8 cellular contexts compared by ENCODE assay signal in the genomic region with DNA sequence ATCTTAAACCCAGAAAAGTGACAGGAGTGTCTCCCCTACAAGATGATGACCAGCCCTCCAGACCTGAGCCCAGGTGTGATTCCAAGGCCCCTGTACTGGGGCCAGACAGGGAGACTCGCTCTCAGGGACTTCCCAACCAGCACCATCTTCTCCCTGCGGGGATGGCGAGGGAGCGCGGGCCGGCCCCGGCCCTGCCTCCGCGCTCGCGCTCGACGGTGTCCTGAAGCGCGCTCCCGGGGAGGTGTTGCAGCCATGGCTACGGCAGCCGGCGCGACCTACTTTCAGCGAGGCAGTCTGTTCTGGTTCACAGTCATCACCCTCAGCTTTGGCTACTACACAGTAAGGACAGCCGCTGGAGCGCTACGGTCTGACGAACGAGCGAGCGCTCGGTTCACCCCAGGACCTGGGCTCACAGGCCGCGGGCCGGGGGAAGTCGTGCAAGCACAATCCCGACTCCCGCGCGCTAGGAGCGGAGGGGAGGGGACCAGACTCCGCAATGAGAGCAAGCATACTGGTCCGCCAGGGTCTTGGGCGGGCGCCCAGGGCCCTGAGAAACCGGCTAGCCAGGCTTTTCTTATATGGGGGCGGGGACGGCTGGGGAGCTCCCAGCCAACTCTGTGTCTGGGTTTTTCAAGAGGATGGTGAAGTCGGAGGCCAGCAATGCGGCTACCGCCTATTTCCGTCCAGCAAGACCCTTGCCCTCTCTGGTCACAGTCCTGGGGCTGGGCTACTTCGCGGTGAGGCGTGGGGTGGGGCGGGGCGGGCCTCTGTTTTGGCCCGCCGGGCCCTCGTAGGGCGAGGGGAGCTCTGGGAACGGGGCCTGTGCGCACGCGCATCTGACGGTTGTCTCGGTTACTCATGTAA. TPM values are rescaled to one million over a fixed set of nuclear protein-coding genes. Genes with fewer than 3 reads are reported as not detected.
A peak's percentile ranks its signal among the peaks of the same experiment; 100 is the strongest.
DNase-seq lines count a peak whose midpoint lies in the region; ATAC-seq and TF ChIP-seq lines count a peak whose summit lies in the region.

A gene with protein sequence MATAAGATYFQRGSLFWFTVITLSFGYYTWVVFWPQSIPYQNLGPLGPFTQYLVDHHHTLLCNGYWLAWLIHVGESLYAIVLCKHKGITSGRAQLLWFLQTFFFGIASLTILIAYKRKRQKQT (plus strand): TSS at position 218 of the 864 bp plus-strand sequence. CDS start 35 bp downstream, at position 253.

- peak; percentile 90 for ATAC-seq in GM21737 (IDR thresholded peaks at IDR 0.05; ENCODE audit: unreplicated experiment)
- peak; percentile 82 to 83 for ATAC-seq in naive thymus-derived CD8-positive, alpha-beta T cell
- peak; percentile 87 to 88 for ATAC-seq in stimulated activated naive B cell treated with anti-CD40 and anti-IgM and Interleukin-4, amounts not matched to agents 10 μg/mL and 1 μg/mL and 100 μg/mL, for 72 hours (replicated peaks)

- no peaks in the 10 kb centered on the region for H3K9me3 ChIP-seq in fibroblast of lung (ENCODE audit: control insufficient read depth, insufficient read depth, low read depth, low read length)

- H3K27ac ChIP-seq in fibroblast of lung (ENCODE audit: insufficient read depth, low read length) = peak within 1 kb of the TSS; percentile 94

- peaks cover 3% of the 10 kb centered on the region for H3K4me1 ChIP-seq in fibroblast of lung (ENCODE audit: control insufficient read depth, extremely low read depth, insufficient read depth, low read length)

- H3K36me3 Mint-ChIP-seq in naive thymus-derived CD8-positive, alpha-beta T cell = peaks cover 0 to 11% (median 6%) of the 10 kb centered on the region in 3 donors
- peaks cover 2 to 7% of the 10 kb centered on the region in 2 donors for H3K36me3 Mint-ChIP-seq in stimulated activated naive B cell treated with anti-CD40 and anti-IgM and Interleukin-4, amounts not matched to agents 10 μg/mL and 1 μg/mL and 100 μg/mL, for 72 hours

- H3K27ac Mint-ChIP-seq in naive thymus-derived CD8-positive, alpha-beta T cell = peak within 1 kb of the TSS; percentile 88 to 99 (median 98)
- H3K27ac Mint-ChIP-seq in stimulated activated naive B cell treated with anti-CD40 and anti-IgM and Interleukin-4, amounts not matched to agents 10 μg/mL and 1 μg/mL and 100 μg/mL, for 72 hours = peak within 1 kb of the TSS; percentile 97

- TF ChIP-seq CTCF in fibroblast of lung (conservative IDR thresholded peaks at IDR 0.05 in 1 of 2, IDR thresholded peaks at IDR 0.05 in 1 of 2; ENCODE audit: low read depth in 1 of 2, low read length in 2 of 2) = no peak

- H3K36me3 ChIP-seq in fibroblast of lung (ENCODE audit: control insufficient read depth, insufficient read depth, low read length) = no peaks in the 10 kb centered on the region

- H2AFZ ChIP-seq in fibroblast of lung (ENCODE audit: low read length) = peak within 1 kb of the TSS; percentile 81

- peak within 1 kb of the TSS; percentile 87 to 99 (median 96) for H3K4me3 Mint-ChIP-seq in naive thymus-derived CD8-positive, alpha-beta T cell
- peak within 1 kb of the TSS; percentile 97 to 99 for H3K4me3 Mint-ChIP-seq in stimulated activated naive B cell treated with anti-CD40 and anti-IgM and Interleukin-4, amounts not matched to agents 10 μg/mL and 1 μg/mL and 100 μg/mL, for 72 hours

- H3K9ac ChIP-seq in fibroblast of lung (ENCODE audit: insufficient read depth, low read length) = peak within 1 kb of the TSS; percentile 91

- no peaks in the 10 kb centered on the region for H3K9me3 Mint-ChIP-seq in naive thymus-derived CD8-positive, alpha-beta T cell
- H3K9me3 Mint-ChIP-seq in stimulated activated naive B cell treated with anti-CD40 and anti-IgM and Interleukin-4, amounts not matched to agents 10 μg/mL and 1 μg/mL and 100 μg/mL, for 72 hours = no peaks in the 10 kb centered on the region

- H3K27me3 ChIP-seq in fibroblast of lung (ENCODE audit: control insufficient read depth, insufficient read depth, low read length) = no peaks in the 10 kb centered on the region

- POLR2A ChIA-PET in naive thymus-derived CD8-positive, alpha-beta T cell (lab: Charles Lee) = interaction anchor here (0.6 to 1.5 kb wide), 4 partner anchors 66 to 127 kb away, joined by 3 to 5 read pairs (median 4); a partner anchor contains a TSS

- H3K4me3 ChIP-seq in fibroblast of lung (replicated peaks in 1 of 4; ENCODE audit: control extremely low read depth in 1 of 4, insufficient read depth in 1 of 4, low read depth in 3 of 4, low read length in 4 of 4) = peak within 1 kb of the TSS; percentile 47 to 96 (median 68)

- no peaks in the 10 kb centered on the region for H3K79me2 ChIP-seq in fibroblast of lung (ENCODE audit: control insufficient read depth, insufficient read depth, low read length)

- H3K27me3 Mint-ChIP-seq in naive thymus-derived CD8-positive, alpha-beta T cell = no peaks in the 10 kb centered on the region
- no peaks in the 10 kb centered on the region for H3K27me3 Mint-ChIP-seq in stimulated activated naive B cell treated with anti-CD40 and anti-IgM and Interleukin-4, amounts not matched to agents 10 μg/mL and 1 μg/mL and 100 μg/mL, for 72 hours

- H3K4me2 ChIP-seq in fibroblast of lung (ENCODE audit: extremely low read depth, insufficient read depth, low read length) = peak within 1 kb of the TSS; percentile 92

- H4K20me1 ChIP-seq in fibroblast of lung (ENCODE audit: control insufficient read depth, extremely low read depth, insufficient read depth, low read length) = no peaks in the 10 kb centered on the region

- peaks cover 9 to 24% (median 19%) of the 10 kb centered on the region in 4 donors for H3K4me1 Mint-ChIP-seq in naive thymus-derived CD8-positive, alpha-beta T cell
- H3K4me1 Mint-ChIP-seq in stimulated activated naive B cell treated with anti-CD40 and anti-IgM and Interleukin-4, amounts not matched to agents 10 μg/mL and 1 μg/mL and 100 μg/mL, for 72 hours = peaks cover 10% of the 10 kb centered on the region in 2 donors

- peak; percentile 60 for DNase-seq in DMS79 treated with DMSO at 0.1 percent for 48 hours (lab: John Stamatoyannopoulos, UW)
- DNase-seq in KG1 (lab: John Stamatoyannopoulos, UW) = peak; percentile 86
- DNase-seq in RPMI8226 = peak; percentile 88
- peak; percentile 70 to 73 for DNase-seq in activated T-helper 1 cell treated with anti-CD3 and anti-CD28 coated beads, Interleukin-2, amount 50 U/mL, for 16 hours (ENCODE audit: low read depth in 1 of 2, low spot score in 1 of 2)
- peak; percentile 83 to 92 for DNase-seq in fibroblast of lung (ENCODE audit: low read depth in 2 of 2)
- DNase-seq in naive thymus-derived CD8-positive, alpha-beta T cell = peak; percentile 71 to 94 (median 88)
- DNase-seq in stimulated activated naive B cell treated with anti-CD40 and anti-IgM and Interleukin-4, amounts not matched to agents 10 μg/mL and 1 μg/mL and 100 μg/mL, for 72 hours = peak; percentile 84

RNA-seq across cellular contexts. Expression of the gene that starts here (rescaled TPM):
- 5.4 and 10.4 TPM in 2 replicates for total RNA-seq in fibroblast of lung
- 24.5 and 30.9 TPM in 2 replicates for polyA plus RNA-seq in fibroblast of lung
- 12.4 and 14.1 TPM in 2 replicates for polyA plus RNA-seq in fibroblast of lung (2012)
- 5.7 and 16.3 TPM in 2 replicates for polyA minus RNA-seq in fibroblast of lung (ENCODE audit: low replicate concordance)
- 10 to 100 TPM; 12.8 to 13.0 TPM for total RNA-seq in naive thymus-derived CD8-positive, alpha-beta T cell
- polyA plus RNA-seq in naive thymus-derived CD8-positive, alpha-beta T cell = 10 to 100 TPM; 25.7 to 40.2 (median 31.1) TPM

Comparison
In these comparisons a context has a peak if more than half of its experiments do, and no peak if none do; other contexts are left out.
1. Peak in every context shown above with its lines: DNase-seq, ATAC-seq, H3K4me3 ChIP-seq and H3K27ac ChIP-seq.